Comparison of ENCODE assay signal across 28 cellular contexts in the genomic region with DNA sequence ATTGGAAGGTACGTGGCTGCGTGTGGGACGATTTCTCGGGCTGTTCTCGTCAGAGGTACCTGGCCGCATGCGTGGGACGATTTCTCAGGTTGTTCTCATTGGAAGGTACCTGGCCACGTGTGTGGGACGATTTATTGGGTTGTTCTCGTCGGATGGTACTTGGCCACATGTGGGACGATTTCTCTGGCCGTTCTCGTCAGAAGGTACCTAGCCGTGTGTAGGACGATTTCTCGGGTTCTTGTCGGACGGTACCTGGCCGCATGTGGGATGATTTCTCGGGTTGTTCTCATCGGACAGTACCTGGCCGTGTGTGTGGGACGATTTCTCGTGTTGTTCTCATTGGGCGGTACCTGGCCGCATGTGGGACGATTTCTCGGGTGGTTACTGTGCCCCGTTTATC. TPM values are rescaled to one million over a fixed set of nuclear protein-coding genes. Genes with fewer than 3 reads are reported as not detected.
"Had no signal": no experiment of that assay in that cellular context is flagged by ENCODE, and none has a peak within 500 bp of the region (broad histone marks: within the 10 kb centered on the region; RNA-seq: fewer than 3 reads in every experiment).

No MANE protein-coding gene starts in this region.

- H3K27me3 ChIP-seq: adrenal gland, Peyer's patch, SJSA1 had no signal

- H3K4me3 ChIP-seq: adrenal gland, Peyer's patch, SJSA1 had no signal

- ATAC-seq: activated CD8-positive, alpha-beta T cell treated with anti-CD3 and anti-CD28 coated beads, Interleukin-2, amount 10 ng/mL, durations not matched to agents 7 days and 5 days; SK-N-SH treated with all-trans-retinoic acid at 6 μM for 48 hours; WTC11 had no signal

- DNase-seq: activated CD4-positive, alpha-beta T cell treated with anti-CD3 and anti-CD28 coated beads for 48 hours; activated CD4-positive, alpha-beta T cell treated with anti-CD3 and anti-CD28 coated beads, Interleukin-2, amount 50 U/mL, for 4 hours; activated CD4-positive, CD25-positive, alpha-beta regulatory T cell treated with anti-CD3 and anti-CD28 coated beads, Interleukin-2, amount 50 U/mL, for 72 hours; activated CD8-positive, alpha-beta memory T cell treated with anti-CD3 and anti-CD28 coated beads, Interleukin-2, amount 50 U/mL, for 48 hours; activated CD8-positive, alpha-beta T cell treated with anti-CD3 and anti-CD28 coated beads, Interleukin-2, amount 10 ng/mL, durations not matched to agents 7 days and 5 days; activated naive CD4-positive, alpha-beta T cell treated with anti-CD3 and anti-CD28 coated beads, Interleukin-2, amount 50 U/mL, for 16 hours; activated naive CD8-positive, alpha-beta T cell treated with anti-CD3 and anti-CD28 coated beads, Interleukin-2, amount 10 ng/mL, durations not matched to agents 7 days and 5 days; activated T-cell treated with anti-CD3 and anti-CD28 coated beads, Interleukin-2, amount 50 U/mL, for 1 hour; anterior cingulate cortex; KG1; NCI-H1092; NCI-H1417 treated with DMSO at 0.1 percent for 48 hours; NCI-H1694; NCI-H2029 treated with DMSO at 0.1 percent for 48 hours; NCI-H345; NCI-H524; Peyer's patch; SHP77; T-helper 9 cell had no signal

- H3K27ac ChIP-seq: adrenal gland, Peyer's patch, RWPE1, SJSA1 had no signal

- H3K4me1 Mint-ChIP-seq: activated naive CD8-positive, alpha-beta T cell treated with anti-CD3 and anti-CD28 coated beads, Interleukin-2, amount 10 ng/mL, durations not matched to agents 7 days and 5 days; WTC11 had no signal

- H3K4me3 Mint-ChIP-seq: activated CD8-positive, alpha-beta T cell treated with anti-CD3 and anti-CD28 coated beads, Interleukin-2, amount 10 ng/mL, durations not matched to agents 7 days and 5 days; activated naive CD8-positive, alpha-beta T cell treated with anti-CD3 and anti-CD28 coated beads, Interleukin-2, amount 10 ng/mL, durations not matched to agents 7 days and 5 days; T-helper 1 cell treated with Interleukin-12 subunit alpha and Interleukin-12 subunit beta and Interleukin-4 antibody, amounts not matched to agents 30 μg/mL and 1 μg/mL, for 36 hours; WTC11 had no signal

- H3K36me3 ChIP-seq: adrenal gland, Peyer's patch, SJSA1 had no signal

- H3K4me1 ChIP-seq: adrenal gland, Peyer's patch, SJSA1 had no signal

- H3K27ac Mint-ChIP-seq: activated CD8-positive, alpha-beta T cell treated with anti-CD3 and anti-CD28 coated beads, Interleukin-2, amount 10 ng/mL, durations not matched to agents 7 days and 5 days; activated naive CD8-positive, alpha-beta T cell treated with anti-CD3 and anti-CD28 coated beads, Interleukin-2, amount 10 ng/mL, durations not matched to agents 7 days and 5 days; T-helper 1 cell treated with Interleukin-12 subunit alpha and Interleukin-12 subunit beta and Interleukin-4 antibody, amounts not matched to agents 30 μg/mL and 1 μg/mL, for 36 hours; WTC11 had no signal

- H3K9me3 ChIP-seq: adrenal gland, Peyer's patch had no signal

RNA-seq across cellular contexts. Expression of gene GNG13, which starts 50.1 kb away (rescaled TPM):
- total RNA-seq: activated CD8-positive, alpha-beta T cell treated with anti-CD3 and anti-CD28 coated beads, Interleukin-2, amount 10 ng/mL, durations not matched to agents 7 days and 5 days; activated naive CD8-positive, alpha-beta T cell treated with anti-CD3 and anti-CD28 coated beads, Interleukin-2, amount 10 ng/mL, durations not matched to agents 7 days and 5 days; adrenal gland; cardiac septum; LHCN-M2; M059J; SJSA1; WTC11 had no signal
- polyA plus RNA-seq: adrenal gland had no signal
